In genomic region chr3:137764001-137764433, GRCh38 we compare ENCODE assay signal across 10 cellular contexts. TPM values are rescaled to one million over a fixed set of nuclear protein-coding genes. Genes with fewer than 3 reads are reported as not detected.
DNase-seq lines count a peak whose midpoint lies in the region; ATAC-seq and TF ChIP-seq lines count a peak whose summit lies in the region.
"Had no signal": no experiment of that assay in that cellular context is flagged by ENCODE, and none has a peak within 500 bp of the region (broad histone marks: within the 10 kb centered on the region; RNA-seq: fewer than 3 reads in every experiment).

SOX14 (plus strand) TSS chr3:137764315; CDS start chr3:137764785, 470 bp downstream.

- peak; percentile 79 for DNase-seq in DMS53 treated with DMSO at 0.1 percent for 48 hours (lab: John Stamatoyannopoulos, UW; ENCODE audit: unreplicated experiment)
- peak in 1 of 2 donors; percentile 50 for DNase-seq in breast epithelium (ENCODE audit: low spot score in 2 of 2)
- peak; percentile 64 for DNase-seq in nephron progenitor cell
- DNase-seq in BE2C = no peak
- DNase-seq in activated CD4-positive, CD25-positive, alpha-beta regulatory T cell (lab: John Stamatoyannopoulos, UW) = no peak
- DNase-seq in MV-4-11 (lab: John Stamatoyannopoulos, UW) = no peak
- DNase-seq: midbrain had no signal

- peaks cover 100% of the 10 kb centered on the region for H3K27me3 Mint-ChIP-seq in nephron progenitor cell (ENCODE audit: low read depth, poor library complexity)

- H3K4me3 Mint-ChIP-seq in nephron progenitor cell = peak within 1 kb of the TSS; percentile 75

- H3K36me3 ChIP-seq in HUES6 (ENCODE audit: control insufficient read depth, insufficient read depth, low read length) (no peaks in the 10 kb centered on the region), breast epithelium (no peaks in the 10 kb centered on the region), BE2C (no peaks in the 10 kb centered on the region)

- H3K27ac Mint-ChIP-seq in nephron progenitor cell = no peak within 1 kb of the TSS

- no peaks in the 10 kb centered on the region for H3K9me3 ChIP-seq in HUES6 (ENCODE audit: control insufficient read depth, insufficient read depth, low read depth, low read length)
- no peaks in the 10 kb centered on the region for H3K9me3 ChIP-seq in breast epithelium
- H3K9me3 ChIP-seq in BE2C = no peaks in the 10 kb centered on the region

- no peaks in the 10 kb centered on the region for H3K9me3 Mint-ChIP-seq in nephron progenitor cell

- peak within 1 kb of the TSS; percentile 63 for H3K4me3 ChIP-seq in HUES6 (ENCODE audit: low read depth, low read length)
- H3K4me3 ChIP-seq in breast epithelium = peak within 1 kb of the TSS in 2 of 3 donors; percentile 38 to 58
- H3K4me3 ChIP-seq in BE2C (ENCODE audit: low read depth, low read length) = no peak within 1 kb of the TSS

- H3K4me1 ChIP-seq in HUES6 (ENCODE audit: control insufficient read depth, insufficient read depth, low read length) (peaks cover 76% of the 10 kb centered on the region), breast epithelium (peaks cover 0 to 11% of the 10 kb centered on the region in 2 donors), BE2C (no peaks in the 10 kb centered on the region)

- H3K27ac ChIP-seq in HUES6 (ENCODE audit: low read depth, low read length) (no peak within 1 kb of the TSS), breast epithelium (no peak within 1 kb of the TSS)

- peak within 1 kb of the TSS; percentile 36 for H3K9ac ChIP-seq in HUES6 (ENCODE audit: low read length)

- TF ChIP-seq POLR2A in breast epithelium (IDR thresholded peaks at IDR 0.05) = no peak

- H3K27me3 ChIP-seq in HUES6 (ENCODE audit: control insufficient read depth, insufficient read depth, low read length) = peaks cover 99% of the 10 kb centered on the region
- peaks cover 4 to 97% of the 10 kb centered on the region in 2 donors for H3K27me3 ChIP-seq in breast epithelium
- peaks cover 94% of the 10 kb centered on the region for H3K27me3 ChIP-seq in BE2C

- H3K36me3 Mint-ChIP-seq in nephron progenitor cell (ENCODE audit: low read depth) = no peaks in the 10 kb centered on the region

- ATAC-seq in HG02884 (IDR thresholded peaks at IDR 0.05; ENCODE audit: unreplicated experiment) = no peak

- TF ChIP-seq CTCF in breast epithelium (IDR thresholded peaks at IDR 0.05) = no peak
- no peak for TF ChIP-seq CTCF in nephron progenitor cell (IDR thresholded peaks at IDR 0.05)
- TF ChIP-seq CTCF in BE2C (IDR thresholded peaks at IDR 0.05; ENCODE audit: low read depth, low read length) = no peak

- H3K4me1 Mint-ChIP-seq in nephron progenitor cell = peaks cover 65% of the 10 kb centered on the region

- intact Hi-C loops in breast epithelium (cut with DNase I; ENCODE audit: low total_unique reads) = no loop called here

RNA-seq across cellular contexts. Expression of gene SOX14, which starts in this region (rescaled TPM):
- total RNA-seq in breast epithelium = not detected
- polyA plus RNA-seq in BE2C (2012; ENCODE audit: insufficient read depth, insufficient read length, low read depth) = not detected
- total RNA-seq: M059J had no signal

Comparison
In these comparisons a context has a peak if more than half of its experiments do, and no peak if none do; other contexts are left out.
1. DNase-seq: peak in DMS53 treated with DMSO at 0.1 percent for 48 hours (single experiment) and nephron progenitor cell (single experiment); none in BE2C (single experiment), activated CD4-positive, CD25-positive, alpha-beta regulatory T cell (0 of 4) and MV-4-11 (single experiment).